In genomic region chrX:154429708-154430107, GRCh38 we compare ENCODE assay signal across 1 cellular context.
TF ChIP-seq lines count a peak whose summit lies in the region.

No MANE protein-coding gene starts in this region.

TF ChIP-seq in WTC11, 78 proteins besides CTCF, POLR2A, EP300 and RAD21 (continued from another document):
- TF ChIP-seq STAT6 (CRISPR knock-in tag; conservative IDR thresholded peaks at IDR 0.05; ENCODE audit: low read depth) (no peak), MXD4 (CRISPR knock-in tag; IDR thresholded peaks at IDR 0.05; ENCODE audit: borderline replicate concordance) (no peak), TCF7 (CRISPR knock-in tag; IDR thresholded peaks at IDR 0.05; ENCODE audit: low read depth) (no peak), PRRX2 (CRISPR knock-in tag; IDR thresholded peaks at IDR 0.05) (no peak)
